In the genomic region with DNA sequence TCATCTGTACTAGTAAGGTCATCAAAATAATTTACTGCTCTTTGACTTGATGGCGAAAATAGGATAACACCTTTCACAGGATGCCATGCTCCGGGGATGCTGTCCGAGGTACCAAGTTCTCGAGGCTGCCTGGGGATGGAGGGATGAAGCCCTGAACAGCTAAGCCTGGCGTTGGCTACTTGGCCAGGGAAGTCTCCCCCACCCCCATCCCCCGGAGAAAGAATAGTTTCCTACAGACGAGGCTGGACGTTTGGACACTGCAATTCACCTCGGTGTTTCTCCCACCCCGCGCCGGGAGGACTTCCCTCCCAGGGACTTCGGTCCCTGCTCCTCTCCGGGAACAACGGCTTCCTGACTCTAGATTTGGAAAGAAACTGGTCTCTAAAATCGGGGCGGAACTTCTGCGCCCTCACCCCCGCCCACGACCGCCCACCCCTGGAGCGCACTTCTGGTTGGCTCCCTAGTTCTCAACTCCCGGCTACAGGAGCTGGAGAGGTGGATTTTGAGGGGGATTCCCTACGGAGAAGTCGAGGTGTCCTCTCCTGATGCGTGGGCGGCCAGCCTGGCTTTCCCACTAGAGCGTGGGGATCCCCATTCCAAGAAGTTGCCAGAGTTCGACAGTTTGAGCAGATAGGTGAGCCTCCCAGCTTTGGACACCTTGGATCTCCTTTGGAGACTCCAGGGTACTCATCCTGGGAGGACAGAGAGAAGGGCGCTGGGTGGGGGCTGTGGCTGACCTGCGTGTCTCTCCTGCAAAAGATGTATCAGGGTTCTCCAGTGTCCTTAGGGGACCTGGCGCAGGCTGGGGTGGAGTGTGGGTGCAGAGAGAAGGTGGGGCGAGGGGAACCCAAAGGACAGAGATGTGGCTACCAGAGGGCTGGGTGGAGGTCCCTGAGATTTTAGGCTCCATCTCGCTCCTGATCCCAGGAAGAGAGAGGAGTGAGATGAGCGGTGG, we compare ENCODE assay signal across 11 cellular contexts. TPM values are rescaled to one million over a fixed set of nuclear protein-coding genes. Genes with fewer than 3 reads are reported as not detected.
DNase-seq lines count a peak whose midpoint lies in the region; ATAC-seq lines count a peak whose summit lies in the region.
"Had no signal": no experiment of that assay in that cellular context is flagged by ENCODE, and none has a peak within 500 bp of the region (broad histone marks: within the 10 kb centered on the region; RNA-seq: fewer than 3 reads in every experiment).

No MANE protein-coding gene starts in this region.

- H3K4me1 ChIP-seq in mesendoderm (ENCODE audit: control insufficient read depth, low read depth, low read length) (peaks cover 10% of the 10 kb centered on the region), Karpas-422 (ENCODE audit: low read length) (no peaks in the 10 kb centered on the region)

- H3K9me3 Mint-ChIP-seq in activated naive CD4-positive, alpha-beta T cell treated with anti-CD3 and anti-CD28 coated beads, Interleukin-2, amount 50 U/mL, for 72 hours = peaks cover 0 to 11% of the 10 kb centered on the region in 2 donors

- peaks cover 9% of the 10 kb centered on the region for H3K27me3 ChIP-seq in mesendoderm (ENCODE audit: insufficient read depth, low read length, poor library complexity)
- H3K27me3 ChIP-seq in Karpas-422 (ENCODE audit: low read length) = no peaks in the 10 kb centered on the region

- peak overlapping the region; percentile 55 for H3K9ac ChIP-seq in mesendoderm (ENCODE audit: low read length)
- no peak overlapping the region for H3K9ac ChIP-seq in Karpas-422 (ENCODE audit: low read length)

- no peaks in the 10 kb centered on the region for H3K9me3 ChIP-seq in Karpas-422 (ENCODE audit: low read length)
- H3K9me3 ChIP-seq: MG63 had no signal

- no peaks in the 10 kb centered on the region for H3K79me1 ChIP-seq in mesendoderm (ENCODE audit: low read length)

- H3K4me3 ChIP-seq in mesendoderm (ENCODE audit: low read length) (no peak overlapping the region), Karpas-422 (ENCODE audit: low read length) (no peak overlapping the region)
- H3K4me3 ChIP-seq: MG63 had no signal

- peak; percentile 5 for DNase-seq in AG08396 (ENCODE audit: low spot score)
- DNase-seq in M059J (ENCODE audit: low read depth) = peak; percentile 26
- peak; percentile 11 for DNase-seq in cerebellum (ENCODE audit: low spot score)
- DNase-seq in mesendoderm = peak; percentile 86
- no peak for DNase-seq in Karpas-422
- no peak for DNase-seq in activated naive CD4-positive, alpha-beta T cell treated with anti-CD3 and anti-CD28 coated beads, Interleukin-2, amount 50 U/mL, for 72 hours (ENCODE audit: low spot score in 2 of 2)
- DNase-seq: MG63 had no signal

- H3K36me3 ChIP-seq in mesendoderm (ENCODE audit: control insufficient read depth, insufficient read depth, low read length) (no peaks in the 10 kb centered on the region), Karpas-422 (ENCODE audit: insufficient read depth, low read length) (no peaks in the 10 kb centered on the region)
- H3K36me3 ChIP-seq: MG63 had no signal

- WGBS in mesendoderm (ENCODE audit: extremely low coverage, insufficient coverage, low lambda C conversion rate) = no CpG with 5 or more reads among the region's 35 CpGs

- no peaks in the 10 kb centered on the region for H3K9me2 ChIP-seq in Karpas-422 (replicated peaks; ENCODE audit: insufficient read depth, low read length)

- peaks cover 18 to 23% of the 10 kb centered on the region in 2 donors for H3K36me3 Mint-ChIP-seq in activated naive CD4-positive, alpha-beta T cell treated with anti-CD3 and anti-CD28 coated beads, Interleukin-2, amount 50 U/mL, for 72 hours
- H3K36me3 Mint-ChIP-seq: stimulated activated memory B cell treated with anti-CD40 and anti-IgM and Interleukin-4, amounts not matched to agents 10 μg/mL and 1 μg/mL and 100 μg/mL, for 72 hours had no signal

- no peak overlapping the region for H4K8ac ChIP-seq in mesendoderm (ENCODE audit: low read depth, low read length)

- H3K56ac ChIP-seq in mesendoderm (ENCODE audit: low read length) = peak overlapping the region; percentile 37

- no peak overlapping the region for H2AFZ ChIP-seq in Karpas-422 (ENCODE audit: low read length)

- no peak overlapping the region for H3K4ac ChIP-seq in mesendoderm (ENCODE audit: low read depth, low read length)

- no peak overlapping the region for H2BK15ac ChIP-seq in mesendoderm (replicated peaks; ENCODE audit: low read depth)

- no peak overlapping the region for H4K5ac ChIP-seq in mesendoderm (ENCODE audit: low read length)

- H3K23ac ChIP-seq in mesendoderm (ENCODE audit: low read length) = no peak overlapping the region

- peak overlapping the region; percentile 71 for H3K4me2 ChIP-seq in mesendoderm (ENCODE audit: low read length)
- no peak overlapping the region for H3K4me2 ChIP-seq in Karpas-422 (ENCODE audit: low read depth, low read length, poor library complexity, severe bottlenecking)

- no peak overlapping the region for H3K18ac ChIP-seq in mesendoderm (ENCODE audit: low read length)

- H2AK5ac ChIP-seq in mesendoderm (ENCODE audit: low read length) = no peak overlapping the region

- no peak overlapping the region for H3K27ac Mint-ChIP-seq in activated naive CD4-positive, alpha-beta T cell treated with anti-CD3 and anti-CD28 coated beads, Interleukin-2, amount 50 U/mL, for 72 hours
- H3K27ac Mint-ChIP-seq: stimulated activated memory B cell treated with anti-CD40 and anti-IgM and Interleukin-4, amounts not matched to agents 10 μg/mL and 1 μg/mL and 100 μg/mL, for 72 hours had no signal

- ATAC-seq in GM21367 (IDR thresholded peaks at IDR 0.05; ENCODE audit: unreplicated experiment) = no peak
- ATAC-seq in HG03439 (IDR thresholded peaks at IDR 0.05; ENCODE audit: unreplicated experiment) = no peak
- no peak for ATAC-seq in activated naive CD4-positive, alpha-beta T cell treated with anti-CD3 and anti-CD28 coated beads, Interleukin-2, amount 50 U/mL, for 72 hours
- ATAC-seq: sciatic nerve; stimulated activated memory B cell treated with anti-CD40 and anti-IgM and Interleukin-4, amounts not matched to agents 10 μg/mL and 1 μg/mL and 100 μg/mL, for 72 hours had no signal

- no peak overlapping the region for H3K27ac ChIP-seq in mesendoderm (ENCODE audit: low read depth, low read length)
- H3K27ac ChIP-seq in Karpas-422 (ENCODE audit: low read length) = no peak overlapping the region

- H2BK120ac ChIP-seq in mesendoderm (ENCODE audit: low read depth, low read length) = no peak overlapping the region

- no peaks in the 10 kb centered on the region for H4K20me1 ChIP-seq in Karpas-422 (ENCODE audit: insufficient read depth, low read depth, low read length)

- H3K79me2 ChIP-seq in mesendoderm (ENCODE audit: control insufficient read depth, insufficient read depth, low read length) (no peaks in the 10 kb centered on the region), Karpas-422 (ENCODE audit: low read length) (no peaks in the 10 kb centered on the region)

- H2BK5ac ChIP-seq in mesendoderm (ENCODE audit: low read length) = no peak overlapping the region

RNA-seq across cellular contexts. Expression of a gene that starts 1.1 kb away (rescaled TPM):
- total RNA-seq in M059J (2014; rRNA removed; shearing (Covaris generic)) = 0.02 TPM in 1 of 2 replicates, not detected in the other
- 24.1 TPM for total RNA-seq in cerebellum
- polyA plus RNA-seq in mesendoderm (2013, experiment 1 of 2) = 0.20 TPM
- polyA plus RNA-seq in mesendoderm (2013, experiment 2 of 2) = 0.27 TPM
- total RNA-seq in Karpas-422 (2014; rRNA removed; shearing (Covaris generic); ENCODE audit: low replicate concordance) = not detected in 2 replicates
- not detected for total RNA-seq in activated naive CD4-positive, alpha-beta T cell treated with anti-CD3 and anti-CD28 coated beads, Interleukin-2, amount 50 U/mL, for 72 hours

Comparison
In these comparisons a context has a peak if more than half of its experiments do, and no peak if none do; other contexts are left out.
1. DNase-seq: peak in AG08396 (single experiment), M059J (single experiment), cerebellum (single experiment) and mesendoderm (single experiment); none in Karpas-422 (single experiment) and activated naive CD4-positive, alpha-beta T cell treated with anti-CD3 and anti-CD28 coated beads, Interleukin-2, amount 50 U/mL, for 72 hours (0 of 2).
2. RNA of a gene that starts 1.1 kb away (total RNA-seq): 24.1 TPM in cerebellum (single experiment); 0.02 TPM in M059J, not detected in Karpas-422 and not detected in activated naive CD4-positive, alpha-beta T cell treated with anti-CD3 and anti-CD28 coated beads, Interleukin-2, amount 50 U/mL, for 72 hours; every median in the first group is over 10 times any median in the second.